Comparison of ENCODE assay signal across 1 cellular context in genomic region chr15:74621546-74621920, GRCh38.
TF ChIP-seq lines count a peak whose summit lies in the region.

No MANE protein-coding gene starts in this region.

TF ChIP-seq in GM23338, 12 proteins besides CTCF, POLR2A, EP300 and RAD21 (continued from another document):
- TF ChIP-seq ETS1 (IDR thresholded peaks at IDR 0.05), result no peak
- TF ChIP-seq JUNB (IDR thresholded peaks at IDR 0.05; ENCODE audit: unreplicated experiment), result no peak
- TF ChIP-seq CREB1 (CRISPR knock-in tag; IDR thresholded peaks at IDR 0.05; ENCODE audit: low read depth), result no peak
- no peak for TF ChIP-seq EZH2 (IDR thresholded peaks at IDR 0.05; ENCODE audit: low read depth, unreplicated experiment)
- no peak for TF ChIP-seq ZNF331 (CRISPR knock-in tag; IDR thresholded peaks at IDR 0.05; ENCODE audit: low read depth)
- no peak for TF ChIP-seq REST (IDR thresholded peaks at IDR 0.05; ENCODE audit: unreplicated experiment)
- TF ChIP-seq POLR2AphosphoS5 (IDR thresholded peaks at IDR 0.05; ENCODE audit: low read depth), result no peak
